Comparison of ENCODE assay signal across 1 cellular context in the genomic region with DNA sequence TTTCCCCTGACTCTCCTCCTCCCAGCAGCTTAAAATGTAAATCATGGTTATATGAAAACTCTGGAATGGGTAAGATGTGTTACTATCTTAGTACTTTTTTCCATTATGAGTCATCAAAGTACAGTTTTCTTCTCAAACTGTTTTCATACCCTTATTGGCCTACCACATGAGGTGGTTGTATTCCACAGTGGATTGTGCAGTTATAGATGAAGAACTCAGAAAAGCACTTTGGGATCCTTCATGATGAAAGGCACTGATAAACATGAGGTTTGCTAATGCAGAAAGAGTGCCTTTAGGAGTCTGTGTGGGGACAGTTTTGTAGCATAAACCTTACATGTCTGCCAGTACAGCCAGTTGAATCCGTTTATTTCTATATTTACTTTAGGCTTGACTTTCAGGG.
TF ChIP-seq lines count a peak whose summit lies in the region.

No MANE protein-coding gene starts in this region.

TF ChIP-seq in endothelial cell of umbilical vein, 7 proteins besides CTCF, POLR2A, EP300 and RAD21:
- TF ChIP-seq FOS (IDR thresholded peaks at IDR 0.05; ENCODE audit: borderline replicate concordance, insufficient read depth, low read length) (peak; percentile 15), JUN (IDR thresholded peaks at IDR 0.05; ENCODE audit: borderline replicate concordance, insufficient read depth, insufficient read length, low read depth) (no peak)
